3 cellular contexts compared by ENCODE assay signal in genomic region chr9:129340427-129341196, GRCh38.
TF ChIP-seq lines count a peak whose summit lies in the region.

No MANE protein-coding gene starts in this region.

TF ChIP-seq in SK-N-SH, 30 proteins besides CTCF, POLR2A, EP300 and RAD21 (continued from another document):
- TF ChIP-seq GABPA (IDR thresholded peaks at IDR 0.05; ENCODE audit: low read depth) (no peak), IRF3 (IDR thresholded peaks at IDR 0.05; ENCODE audit: low read depth, low read length) (no peak), NRF1 (IDR thresholded peaks at IDR 0.05; ENCODE audit: low read depth, low read length) (no peak), FOSL2 (IDR thresholded peaks at IDR 0.05; ENCODE audit: borderline replicate concordance, low read depth) (no peak), RFX5 (IDR thresholded peaks at IDR 0.05; ENCODE audit: low read length) (no peak), POLR2AphosphoS5 (IDR thresholded peaks at IDR 0.05; ENCODE audit: low read depth, low read length) (no peak), ZBTB33 (IDR thresholded peaks at IDR 0.05; ENCODE audit: borderline replicate concordance, low read depth) (no peak), SMC3 (IDR thresholded peaks at IDR 0.05; ENCODE audit: low read depth, low read length) (no peak), FOXM1 (IDR thresholded peaks at IDR 0.05; ENCODE audit: low read depth) (no peak), RXRA (IDR thresholded peaks at IDR 0.05; ENCODE audit: borderline replicate concordance, low read depth) (no peak), FOXJ3 (CRISPR knock-in tag; IDR thresholded peaks at IDR 0.05) (no peak), NFIC (IDR thresholded peaks at IDR 0.05; ENCODE audit: borderline replicate concordance) (no peak), YY1 (IDR thresholded peaks at IDR 0.05; ENCODE audit: low read depth) (no peak), TAF1 (IDR thresholded peaks at IDR 0.05; ENCODE audit: borderline replicate concordance, low read depth, low read length) (no peak), EZH2phosphoT487 (IDR thresholded peaks at IDR 0.05; ENCODE audit: borderline replicate concordance, low read depth) (no peak)

TF ChIP-seq in SK-N-SH treated with all-trans-retinoic acid at 6 μM for 48 hours, 23 proteins besides CTCF, POLR2A, EP300 and RAD21 (continued from another document):
- TF ChIP-seq ZNF70 (CRISPR knock-in tag; IDR thresholded peaks at IDR 0.05) (no peak), BACH2 (CRISPR knock-in tag; IDR thresholded peaks at IDR 0.05; ENCODE audit: borderline replicate concordance) (no peak), PPARA (CRISPR knock-in tag; IDR thresholded peaks at IDR 0.05; ENCODE audit: borderline replicate concordance) (no peak), ZFP3 (CRISPR knock-in tag; IDR thresholded peaks at IDR 0.05) (no peak), TCF4 (CRISPR knock-in tag; IDR thresholded peaks at IDR 0.05; ENCODE audit: borderline replicate concordance) (no peak)
TF ChIP-seq in SK-N-SH treated with all-trans-retinoic acid at 6 μM for 48 hours: peak in this region for 0.

TF ChIP-seq in GM12878, 131 proteins besides CTCF, POLR2A, EP300 and RAD21 (continued from another document):
- no peak for TF ChIP-seq SKIL (IDR thresholded peaks at IDR 0.05; ENCODE audit: low read depth, poor library complexity, severe bottlenecking)
- TF ChIP-seq PKNOX1 (IDR thresholded peaks at IDR 0.05) = no peak
- peak; percentile 48 for TF ChIP-seq NR2C2 (IDR thresholded peaks at IDR 0.05; ENCODE audit: borderline replicate concordance, control insufficient read depth, insufficient read length, low read depth)
- TF ChIP-seq BCL3 (IDR thresholded peaks at IDR 0.05; ENCODE audit: borderline replicate concordance, insufficient read depth, low read depth, low read length, poor library complexity, severe bottlenecking) = peak; percentile 48
- TF ChIP-seq MEF2A (IDR thresholded peaks at IDR 0.05; ENCODE audit: insufficient read depth, low read depth, low read length) = no peak
- no peak for TF ChIP-seq YY1 (IDR thresholded peaks at IDR 0.05; ENCODE audit: low read depth, low read length)
- TF ChIP-seq PBX3 (IDR thresholded peaks at IDR 0.05; ENCODE audit: insufficient replicate concordance, low read depth, low read length) = no peak
